ENCODE assay signal across 26 cellular contexts in genomic region chr13:35832551-35832950, GRCh38.
"Had no signal": no experiment of that assay in that cellular context is flagged by ENCODE, and none has a peak within 500 bp of the region (broad histone marks: within the 10 kb centered on the region; RNA-seq: fewer than 3 reads in every experiment).

No MANE protein-coding gene starts in this region.

- H3K36me3 ChIP-seq: adrenal gland, ascending aorta, brain microvascular endothelial cell, left lung, sigmoid colon, uterus had no signal

- H3K79me2 ChIP-seq: parathyroid adenoma had no signal

- H3K4me3 ChIP-seq: adrenal gland, ascending aorta, heart right ventricle, left lung, lung, psoas muscle, sigmoid colon, smooth muscle cell, uterus had no signal

- H3K9ac ChIP-seq: parathyroid adenoma had no signal

- DNase-seq: activated CD4-positive, alpha-beta T cell treated with anti-CD3 and anti-CD28 coated beads for 4 hours; activated CD4-positive, alpha-beta T cell treated with anti-CD3 and anti-CD28 coated beads, Interleukin-2, amount 50 U/mL, for 4 hours; activated effector memory CD4-positive, alpha-beta T cell treated with Interleukin-2 at 50 U/mL for 16 hours; activated naive CD4-positive, alpha-beta T cell treated with Interleukin-2 at 50 U/mL for 16 hours; adrenal gland; brain microvascular endothelial cell; cortex of kidney; effector memory CD8-positive, alpha-beta T cell; foreskin melanocyte; heart right ventricle; left lung; nephron progenitor cell; psoas muscle; sigmoid colon; stimulated activated CD4-positive, alpha-beta T cell treated with anti-CD3 and anti-CD28 coated beads, Interleukin-1b, Interleukin-23, amount 100 ng/mL, for 48 hours; stimulated activated CD4-positive, alpha-beta T cell treated with anti-CD3 and anti-CD28 coated beads, Interleukin-4, amount 100 ng/mL, for 4 hours; stimulated activated CD8-positive, alpha-beta memory T cell treated with anti-CD3 and anti-CD28 coated beads, Interleukin-4, amount 100 ng/mL, for 48 hours; stimulated activated naive CD8-positive, alpha-beta T cell treated with anti-CD3 and anti-CD28 coated beads, Interleukin-15, amount 100 ng/mL, for 72 hours; substantia nigra; T-helper 9 cell; uterus had no signal

- H2AFZ ChIP-seq: parathyroid adenoma had no signal

- H3K9me3 ChIP-seq: adrenal gland, ascending aorta, heart right ventricle, left lung, psoas muscle, sigmoid colon, uterus had no signal

- H3K4me2 ChIP-seq: smooth muscle cell had no signal

- H3K27me3 ChIP-seq: adrenal gland, ascending aorta, brain microvascular endothelial cell, heart right ventricle, left lung, sigmoid colon, uterus had no signal

- H3K27ac ChIP-seq: adrenal gland, brain microvascular endothelial cell, heart right ventricle, left lung, parathyroid adenoma, psoas muscle, sigmoid colon, uterus, VCaP had no signal

- H3K4me1 ChIP-seq: adrenal gland, heart right ventricle, left lung, parathyroid adenoma, psoas muscle, uterus had no signal
